Comparison of ENCODE assay signal across 9 cellular contexts in the genomic region with DNA sequence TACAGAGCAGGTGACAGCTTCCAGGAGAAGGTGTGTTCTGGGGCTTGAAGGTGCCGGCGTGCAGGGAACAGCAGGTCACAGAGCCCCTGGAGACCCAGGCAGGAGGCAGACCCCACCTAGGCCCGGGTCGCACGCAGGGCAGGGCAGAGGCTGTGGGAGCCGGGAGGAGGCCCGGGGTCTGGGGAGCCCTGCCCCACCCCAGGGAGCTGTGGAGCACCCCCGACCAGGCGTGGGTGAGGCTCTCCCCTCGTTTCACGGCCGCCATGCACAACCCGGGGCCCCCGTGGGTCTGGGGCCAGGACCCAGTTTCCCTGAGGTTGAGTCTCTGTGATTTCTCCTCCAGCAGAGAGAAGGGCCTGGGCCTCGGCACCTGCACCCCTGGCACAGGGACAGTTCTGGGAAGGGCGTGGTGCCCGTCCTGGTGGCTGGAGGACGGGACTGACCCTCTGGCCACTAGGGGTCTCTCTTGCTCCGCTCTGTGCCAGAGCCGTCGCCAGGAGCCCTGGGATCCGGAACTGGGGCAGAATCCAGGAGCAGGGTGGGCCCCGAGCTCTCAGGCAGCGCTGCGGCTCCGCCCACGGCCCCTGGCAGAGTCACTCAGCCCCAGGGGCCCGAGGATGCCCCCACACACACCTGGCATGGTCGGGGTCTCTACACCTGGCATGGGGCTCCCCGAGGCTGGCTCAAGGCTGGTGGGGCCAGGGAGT.
A peak's percentile ranks its signal among the peaks of the same experiment; 100 is the strongest.
DNase-seq lines count a peak whose midpoint lies in the region; ATAC-seq and TF ChIP-seq lines count a peak whose summit lies in the region.
"Had no signal": no experiment of that assay in that cellular context is flagged by ENCODE, and none has a peak within 500 bp of the region (broad histone marks: within the 10 kb centered on the region; RNA-seq: fewer than 3 reads in every experiment).

No MANE protein-coding gene starts in this region.

- H3K4me1 ChIP-seq in SJCRH30 (no peaks in the 10 kb centered on the region), upper lobe of left lung (peaks cover 0 to 9% (median 7%) of the 10 kb centered on the region in 4 donors)

- H3K4me3 ChIP-seq in SJCRH30, result no peak overlapping the region
- no peak overlapping the region for H3K4me3 ChIP-seq in upper lobe of left lung

- 20% methylated on average over 25 of the region's 30 CpGs; no CpG with 5 or more reads in 1 of the 2 donors for WGBS in upper lobe of left lung, 2 donors

- no peaks in the 10 kb centered on the region for H3K9me3 ChIP-seq in SJCRH30 (replicated peaks)
- no peaks in the 10 kb centered on the region for H3K9me3 ChIP-seq in upper lobe of left lung

- ATAC-seq in GM21825 (IDR thresholded peaks at IDR 0.05; ENCODE audit: unreplicated experiment) (peak; percentile 74), upper lobe of left lung (ENCODE audit: low FRiP score in 2 of 2) (peak; percentile 89 to 95)

- peak; percentile 82 to 97 (median 93) for TF ChIP-seq CTCF in upper lobe of left lung (IDR thresholded peaks at IDR 0.05)

- H3K27me3 ChIP-seq in SJCRH30 (peaks cover 2% of the 10 kb centered on the region; the same call in 1 of the 2 replicates), upper lobe of left lung (peaks cover 0 to 5% (median 0%) of the 10 kb centered on the region in 4 donors)

- TF ChIP-seq EP300 in upper lobe of left lung (IDR thresholded peaks at IDR 0.05), result no peak

- intact Hi-C loops in posterior cingulate gyrus (cut with DNase I), result loop anchor here (1.0 to 10.0 kb wide), 3 partner anchors 109 to 260 kb away; no protein-coding TSS in a partner anchor

- TF ChIP-seq POLR2A in upper lobe of left lung (IDR thresholded peaks at IDR 0.05), result no peak

- DNase-seq in DMS79 (lab: John Stamatoyannopoulos, UW), result peak; percentile 64
- DNase-seq in M059J (ENCODE audit: low read depth), result peak; percentile 63
- DNase-seq in SJCRH30, result peak; percentile 69 to 85
- peak; percentile 62 for DNase-seq in activated gamma-delta T cell treated with anti-CD3 and anti-CD28 coated beads, Interleukin-2, amount 50 U/mL, for 16 hours (ENCODE audit: low read depth)
- DNase-seq in globus pallidus (ENCODE audit: low spot score), result peak; percentile 59
- peak; percentile 53 to 96 (median 76) for DNase-seq in posterior cingulate gyrus
- peak; percentile 78 to 86 for DNase-seq in upper lobe of left lung

- H3K27ac ChIP-seq in SJCRH30 (no peak overlapping the region), upper lobe of left lung (no peak overlapping the region)
- H3K27ac ChIP-seq: epithelial cell of prostate had no signal

- H3K36me3 ChIP-seq in SJCRH30 (no peaks in the 10 kb centered on the region), upper lobe of left lung (no peaks in the 10 kb centered on the region)
